2 cellular contexts compared by ENCODE assay signal in the genomic region with DNA sequence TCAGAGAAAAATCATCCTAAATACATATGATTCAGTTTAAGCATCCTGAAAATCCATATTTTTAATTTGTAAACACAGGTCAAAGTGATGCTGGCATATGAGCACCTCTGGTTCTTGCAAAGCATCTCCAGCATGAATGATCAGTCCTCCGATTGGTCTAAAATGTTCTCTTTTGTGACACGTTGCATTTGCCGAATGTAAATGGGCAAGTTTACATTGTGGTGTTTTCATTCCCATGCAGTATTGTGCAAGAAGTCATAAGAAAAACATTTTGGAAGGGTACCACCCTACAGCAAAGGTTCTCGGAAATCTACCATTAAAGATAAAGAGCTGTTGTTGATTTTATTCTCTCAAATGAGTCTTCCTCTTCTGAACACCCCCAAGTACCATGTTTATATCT.
TF ChIP-seq lines count a peak whose summit lies in the region.

No MANE protein-coding gene starts in this region.

TF ChIP-seq in SK-N-SH, 30 proteins besides CTCF, POLR2A, EP300 and RAD21:
- TF ChIP-seq NFIC (IDR thresholded peaks at IDR 0.05; ENCODE audit: borderline replicate concordance) = no peak
- TF ChIP-seq IRF3 (IDR thresholded peaks at IDR 0.05; ENCODE audit: low read depth, low read length) = no peak
- no peak for TF ChIP-seq PBX3 (IDR thresholded peaks at IDR 0.05)
- no peak for TF ChIP-seq USF1 (IDR thresholded peaks at IDR 0.05; ENCODE audit: borderline replicate concordance, low read depth)
- no peak for TF ChIP-seq FOXM1 (IDR thresholded peaks at IDR 0.05; ENCODE audit: low read depth)
- TF ChIP-seq FOXJ3 (CRISPR knock-in tag; IDR thresholded peaks at IDR 0.05) = no peak
- no peak for TF ChIP-seq SMC3 (IDR thresholded peaks at IDR 0.05; ENCODE audit: low read depth, low read length)
- TF ChIP-seq, protein P1, sequence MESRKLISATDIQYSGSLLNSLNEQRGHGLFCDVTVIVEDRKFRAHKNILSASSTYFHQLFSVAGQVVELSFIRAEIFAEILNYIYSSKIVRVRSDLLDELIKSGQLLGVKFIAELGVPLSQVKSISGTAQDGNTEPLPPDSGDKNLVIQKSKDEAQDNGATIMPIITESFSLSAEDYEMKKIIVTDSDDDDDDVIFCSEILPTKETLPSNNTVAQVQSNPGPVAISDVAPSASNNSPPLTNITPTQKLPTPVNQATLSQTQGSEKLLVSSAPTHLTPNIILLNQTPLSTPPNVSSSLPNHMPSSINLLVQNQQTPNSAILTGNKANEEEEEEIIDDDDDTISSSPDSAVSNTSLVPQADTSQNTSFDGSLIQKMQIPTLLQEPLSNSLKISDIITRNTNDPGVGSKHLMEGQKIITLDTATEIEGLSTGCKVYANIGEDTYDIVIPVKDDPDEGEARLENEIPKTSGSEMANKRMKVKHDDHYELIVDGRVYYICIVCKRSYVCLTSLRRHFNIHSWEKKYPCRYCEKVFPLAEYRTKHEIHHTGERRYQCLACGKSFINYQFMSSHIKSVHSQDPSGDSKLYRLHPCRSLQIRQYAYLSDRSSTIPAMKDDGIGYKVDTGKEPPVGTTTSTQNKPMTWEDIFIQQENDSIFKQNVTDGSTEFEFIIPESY (IDR thresholded peaks at IDR 0.05; ENCODE audit: borderline replicate concordance, low read depth) = no peak
- TF ChIP-seq, protein P2, sequence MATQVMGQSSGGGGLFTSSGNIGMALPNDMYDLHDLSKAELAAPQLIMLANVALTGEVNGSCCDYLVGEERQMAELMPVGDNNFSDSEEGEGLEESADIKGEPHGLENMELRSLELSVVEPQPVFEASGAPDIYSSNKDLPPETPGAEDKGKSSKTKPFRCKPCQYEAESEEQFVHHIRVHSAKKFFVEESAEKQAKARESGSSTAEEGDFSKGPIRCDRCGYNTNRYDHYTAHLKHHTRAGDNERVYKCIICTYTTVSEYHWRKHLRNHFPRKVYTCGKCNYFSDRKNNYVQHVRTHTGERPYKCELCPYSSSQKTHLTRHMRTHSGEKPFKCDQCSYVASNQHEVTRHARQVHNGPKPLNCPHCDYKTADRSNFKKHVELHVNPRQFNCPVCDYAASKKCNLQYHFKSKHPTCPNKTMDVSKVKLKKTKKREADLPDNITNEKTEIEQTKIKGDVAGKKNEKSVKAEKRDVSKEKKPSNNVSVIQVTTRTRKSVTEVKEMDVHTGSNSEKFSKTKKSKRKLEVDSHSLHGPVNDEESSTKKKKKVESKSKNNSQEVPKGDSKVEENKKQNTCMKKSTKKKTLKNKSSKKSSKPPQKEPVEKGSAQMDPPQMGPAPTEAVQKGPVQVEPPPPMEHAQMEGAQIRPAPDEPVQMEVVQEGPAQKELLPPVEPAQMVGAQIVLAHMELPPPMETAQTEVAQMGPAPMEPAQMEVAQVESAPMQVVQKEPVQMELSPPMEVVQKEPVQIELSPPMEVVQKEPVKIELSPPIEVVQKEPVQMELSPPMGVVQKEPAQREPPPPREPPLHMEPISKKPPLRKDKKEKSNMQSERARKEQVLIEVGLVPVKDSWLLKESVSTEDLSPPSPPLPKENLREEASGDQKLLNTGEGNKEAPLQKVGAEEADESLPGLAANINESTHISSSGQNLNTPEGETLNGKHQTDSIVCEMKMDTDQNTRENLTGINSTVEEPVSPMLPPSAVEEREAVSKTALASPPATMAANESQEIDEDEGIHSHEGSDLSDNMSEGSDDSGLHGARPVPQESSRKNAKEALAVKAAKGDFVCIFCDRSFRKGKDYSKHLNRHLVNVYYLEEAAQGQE (IDR thresholded peaks at IDR 0.05; ENCODE audit: low read depth, low read length) = no peak
- TF ChIP-seq, protein P3, sequence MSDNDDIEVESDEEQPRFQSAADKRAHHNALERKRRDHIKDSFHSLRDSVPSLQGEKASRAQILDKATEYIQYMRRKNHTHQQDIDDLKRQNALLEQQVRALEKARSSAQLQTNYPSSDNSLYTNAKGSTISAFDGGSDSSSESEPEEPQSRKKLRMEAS (IDR thresholded peaks at IDR 0.05; ENCODE audit: low read depth) = no peak
- TF ChIP-seq SIN3A (IDR thresholded peaks at IDR 0.05; ENCODE audit: borderline replicate concordance, low read depth, low read length) = no peak
- no peak for TF ChIP-seq TEAD4 (IDR thresholded peaks at IDR 0.05; ENCODE audit: borderline replicate concordance, insufficient read depth)
- no peak for TF ChIP-seq GATA2 (CRISPR knock-in tag; IDR thresholded peaks at IDR 0.05)
- no peak for TF ChIP-seq JUND (IDR thresholded peaks at IDR 0.05)
- no peak for TF ChIP-seq EZH2phosphoT487 (IDR thresholded peaks at IDR 0.05; ENCODE audit: borderline replicate concordance, low read depth)

TF ChIP-seq in SK-N-SH treated with all-trans-retinoic acid at 6 μM for 48 hours, 23 proteins besides CTCF, POLR2A, EP300 and RAD21:
- TF ChIP-seq ZFP3 (CRISPR knock-in tag; IDR thresholded peaks at IDR 0.05) (no peak), ZNF70 (CRISPR knock-in tag; IDR thresholded peaks at IDR 0.05) (no peak)
